In the genomic region with DNA sequence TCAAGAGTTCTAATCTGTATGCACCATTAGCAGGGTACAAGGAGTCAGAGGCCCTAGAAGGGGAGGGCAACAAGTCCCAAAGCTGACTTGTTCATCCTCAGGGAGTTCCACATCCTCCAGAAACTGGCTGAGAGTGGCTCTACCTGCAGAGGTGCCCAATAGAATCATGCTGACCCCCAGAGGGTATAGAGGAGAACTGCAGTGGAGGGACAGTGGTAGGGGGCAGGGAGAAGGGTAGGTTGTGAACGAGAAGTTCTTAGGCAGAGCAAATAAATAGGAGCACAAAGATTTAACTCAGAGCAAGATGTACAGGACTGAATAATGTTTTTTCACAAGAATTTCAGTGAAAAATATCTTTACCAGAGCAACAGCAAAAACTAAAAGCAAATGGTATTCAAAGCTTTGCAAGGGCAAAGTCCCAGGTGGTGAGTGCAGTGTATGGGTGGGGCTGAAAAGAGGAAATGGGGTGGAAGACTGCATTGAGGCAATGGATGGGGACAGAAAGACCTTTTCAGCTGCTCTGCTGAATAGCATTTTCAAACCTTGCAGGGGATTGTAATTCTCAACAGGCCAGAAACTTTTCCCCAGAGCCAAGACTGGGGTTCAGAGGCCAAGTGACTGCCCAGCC, we compare ENCODE assay signal across 11 cellular contexts. TPM values are rescaled to one million over a fixed set of nuclear protein-coding genes. Genes with fewer than 3 reads are reported as not detected.
DNase-seq lines count a peak whose midpoint lies in the region; ATAC-seq and TF ChIP-seq lines count a peak whose summit lies in the region.
"Had no signal": no experiment of that assay in that cellular context is flagged by ENCODE, and none has a peak within 500 bp of the region (broad histone marks: within the 10 kb centered on the region; RNA-seq: fewer than 3 reads in every experiment).

No MANE protein-coding gene starts in this region.

- no peak overlapping the region for H3K27ac Mint-ChIP-seq in activated CD8-positive, alpha-beta T cell treated with anti-CD3 and anti-CD28 coated beads for 36 hours
- no peak overlapping the region for H3K27ac Mint-ChIP-seq in activated CD8-positive, alpha-beta T cell treated with anti-CD3 and anti-CD28 coated beads, Interleukin-2, amount 10 ng/mL, durations not matched to agents 7 days and 5 days

- WGBS in transverse colon (ENCODE audit: low coverage in 1 of 2), 2 donors: 8 to 25% methylated on average over 1 of the region's 1 CpG

- H3K27ac ChIP-seq in WERI-Rb-1 (no peak overlapping the region), transverse colon (peak overlapping the region; percentile 45 to 82 (median 74))
- H3K27ac ChIP-seq: thoracic aorta had no signal

- DNase-seq in activated CD8-positive, alpha-beta T cell treated with anti-CD3 and anti-CD28 coated beads for 36 hours: no peak
- DNase-seq in activated CD8-positive, alpha-beta T cell treated with anti-CD3 and anti-CD28 coated beads, Interleukin-2, amount 10 ng/mL, durations not matched to agents 7 days and 5 days: no peak
- peak; percentile 72 for DNase-seq in WERI-Rb-1
- peak; percentile 67 for DNase-seq in transverse colon
- no peak for DNase-seq in COLO668 (lab: John Stamatoyannopoulos, UW; ENCODE audit: unreplicated experiment)
- no peak for DNase-seq in NCI-H2196 (lab: John Stamatoyannopoulos, UW; ENCODE audit: unreplicated experiment)
- DNase-seq in stimulated activated CD8-positive, alpha-beta memory T cell treated with anti-CD3 and anti-CD28 coated beads, Interleukin-4, amount 100 ng/mL, for 48 hours: no peak
- DNase-seq: NCI-H1417 had no signal

- intact Hi-C loops in activated CD8-positive, alpha-beta T cell treated with anti-CD3 and anti-CD28 coated beads for 36 hours (cut with micrococcal nuclease): no loop called here
- intact Hi-C loops in transverse colon (cut with DNase I; ENCODE audit: low total_unique reads): no loop called here

- H3K27me3 Mint-ChIP-seq in activated CD8-positive, alpha-beta T cell treated with anti-CD3 and anti-CD28 coated beads for 36 hours: peaks cover 2% of the 10 kb centered on the region
- peaks cover 5% of the 10 kb centered on the region for H3K27me3 Mint-ChIP-seq in activated CD8-positive, alpha-beta T cell treated with anti-CD3 and anti-CD28 coated beads, Interleukin-2, amount 10 ng/mL, durations not matched to agents 7 days and 5 days (ENCODE audit: low read depth)

- no peaks in the 10 kb centered on the region for H3K27me3 ChIP-seq in WERI-Rb-1 (ENCODE audit: insufficient read depth, low read depth, severe bottlenecking)
- H3K27me3 ChIP-seq in transverse colon: no peaks in the 10 kb centered on the region

- no peaks in the 10 kb centered on the region for H3K36me3 Mint-ChIP-seq in activated CD8-positive, alpha-beta T cell treated with anti-CD3 and anti-CD28 coated beads for 36 hours (ENCODE audit: low read depth)
- H3K36me3 Mint-ChIP-seq in activated CD8-positive, alpha-beta T cell treated with anti-CD3 and anti-CD28 coated beads, Interleukin-2, amount 10 ng/mL, durations not matched to agents 7 days and 5 days (ENCODE audit: low read depth): no peaks in the 10 kb centered on the region
- H3K36me3 Mint-ChIP-seq: naive thymus-derived CD8-positive, alpha-beta T cell had no signal

- TF ChIP-seq EP300 in transverse colon (IDR thresholded peaks at IDR 0.05; ENCODE audit: low read depth): no peak

- no peak overlapping the region for H3K4me3 Mint-ChIP-seq in activated CD8-positive, alpha-beta T cell treated with anti-CD3 and anti-CD28 coated beads for 36 hours
- no peak overlapping the region for H3K4me3 Mint-ChIP-seq in activated CD8-positive, alpha-beta T cell treated with anti-CD3 and anti-CD28 coated beads, Interleukin-2, amount 10 ng/mL, durations not matched to agents 7 days and 5 days

- ATAC-seq in activated CD8-positive, alpha-beta T cell treated with anti-CD3 and anti-CD28 coated beads for 36 hours: peak; percentile 75
- no peak for ATAC-seq in activated CD8-positive, alpha-beta T cell treated with anti-CD3 and anti-CD28 coated beads, Interleukin-2, amount 10 ng/mL, durations not matched to agents 7 days and 5 days
- ATAC-seq in HG03175 (IDR thresholded peaks at IDR 0.05; ENCODE audit: unreplicated experiment): peak; percentile 48

- TF ChIP-seq CTCF in activated CD8-positive, alpha-beta T cell treated with anti-CD3 and anti-CD28 coated beads for 36 hours (IDR thresholded peaks at IDR 0.05): peak; percentile 30
- peak; percentile 89 for TF ChIP-seq CTCF in WERI-Rb-1 (IDR thresholded peaks at IDR 0.05; ENCODE audit: low read depth, low read length)
- TF ChIP-seq CTCF in transverse colon (IDR thresholded peaks at IDR 0.05): peak in 4 of 5 experiments; percentile 44 to 74 (median 54)

- H3K9me3 Mint-ChIP-seq in activated CD8-positive, alpha-beta T cell treated with anti-CD3 and anti-CD28 coated beads for 36 hours: no peaks in the 10 kb centered on the region
- no peaks in the 10 kb centered on the region for H3K9me3 Mint-ChIP-seq in activated CD8-positive, alpha-beta T cell treated with anti-CD3 and anti-CD28 coated beads, Interleukin-2, amount 10 ng/mL, durations not matched to agents 7 days and 5 days (ENCODE audit: insufficient read depth)
- H3K9me3 Mint-ChIP-seq: naive thymus-derived CD8-positive, alpha-beta T cell had no signal

- H3K4me3 ChIP-seq in WERI-Rb-1 (ENCODE audit: low read depth, low read length) (no peak overlapping the region), transverse colon (no peak overlapping the region)
- H3K4me3 ChIP-seq: thoracic aorta had no signal

- in situ Hi-C loops in transverse colon (cut with MboI; ENCODE audit: low pct_ligation_motif_present in 1 of 4, low pct_unique_long_range_greater_than_20kb in 1 of 4, low sequenced_read_pairs in 3 of 4): no loop called here

- H3K4me1 ChIP-seq in transverse colon: peaks cover 0 to 24% (median 13%) of the 10 kb centered on the region in 4 donors

- TF ChIP-seq POLR2A in transverse colon (IDR thresholded peaks at IDR 0.05): no peak

- no peaks in the 10 kb centered on the region for H3K36me3 ChIP-seq in WERI-Rb-1
- no peaks in the 10 kb centered on the region for H3K36me3 ChIP-seq in transverse colon
- H3K36me3 ChIP-seq: thoracic aorta had no signal

- H3K9me3 ChIP-seq in WERI-Rb-1 (ENCODE audit: severe bottlenecking) (no peaks in the 10 kb centered on the region), transverse colon (no peaks in the 10 kb centered on the region)
- H3K9me3 ChIP-seq: thoracic aorta had no signal

- POLR2A ChIA-PET in activated CD8-positive, alpha-beta T cell treated with anti-CD3 and anti-CD28 coated beads for 36 hours (lab: Charles Lee): no interaction called here
- POLR2A ChIA-PET in activated CD8-positive, alpha-beta T cell treated with anti-CD3 and anti-CD28 coated beads, Interleukin-2, amount 10 ng/mL, durations not matched to agents 7 days and 5 days (lab: Charles Lee): no interaction called here

- no peaks in the 10 kb centered on the region for H3K4me1 Mint-ChIP-seq in activated CD8-positive, alpha-beta T cell treated with anti-CD3 and anti-CD28 coated beads for 36 hours (ENCODE audit: low read depth)
- no peaks in the 10 kb centered on the region for H3K4me1 Mint-ChIP-seq in activated CD8-positive, alpha-beta T cell treated with anti-CD3 and anti-CD28 coated beads, Interleukin-2, amount 10 ng/mL, durations not matched to agents 7 days and 5 days (ENCODE audit: low read depth)

- CTCF ChIA-PET in activated CD8-positive, alpha-beta T cell treated with anti-CD3 and anti-CD28 coated beads for 36 hours (lab: Charles Lee): interaction anchor here (1.1 to 2.5 kb wide), 2 partner anchors 12 to 194 kb away, joined by 3 to 8 read pairs; no protein-coding TSS in a partner anchor
- CTCF ChIA-PET in activated CD8-positive, alpha-beta T cell treated with anti-CD3 and anti-CD28 coated beads, Interleukin-2, amount 10 ng/mL, durations not matched to agents 7 days and 5 days (lab: Charles Lee): interaction anchor here (0.9 kb wide), 1 partner anchor 194 kb away, joined by 6 read pairs; no protein-coding TSS in a partner anchor

RNA-seq across cellular contexts. Expression of a gene that starts 3.1 kb away (rescaled TPM):
- total RNA-seq in activated CD8-positive, alpha-beta T cell treated with anti-CD3 and anti-CD28 coated beads for 36 hours: not detected
- not detected for total RNA-seq in activated CD8-positive, alpha-beta T cell treated with anti-CD3 and anti-CD28 coated beads, Interleukin-2, amount 10 ng/mL, durations not matched to agents 7 days and 5 days
- 10 to 100 TPM in 1 of 4 donors, under 1 TPM in 2, not detected in 1; 0.37 to 10.8 (median 0.41) TPM for total RNA-seq in transverse colon
- total RNA-seq: thoracic aorta had no signal

RNA-seq across cellular contexts. Expression of a gene that starts 46.1 kb away (rescaled TPM):
- under 1 TPM in 1 of 2 experiments, not detected in 1; 0.29 TPM for total RNA-seq in activated CD8-positive, alpha-beta T cell treated with anti-CD3 and anti-CD28 coated beads for 36 hours
- total RNA-seq in activated CD8-positive, alpha-beta T cell treated with anti-CD3 and anti-CD28 coated beads, Interleukin-2, amount 10 ng/mL, durations not matched to agents 7 days and 5 days: not detected
- total RNA-seq in transverse colon: 10 to 100 TPM in 1 of 4 donors, 1 to 10 TPM in 1, not detected in 2; 6.4 to 12.9 TPM

Comparison
In these comparisons a context has a peak if more than half of its experiments do, and no peak if none do; other contexts are left out.
1. DNase-seq: peak in WERI-Rb-1 (single experiment) and transverse colon (single experiment); none in activated CD8-positive, alpha-beta T cell treated with anti-CD3 and anti-CD28 coated beads for 36 hours (single experiment), activated CD8-positive, alpha-beta T cell treated with anti-CD3 and anti-CD28 coated beads, Interleukin-2, amount 10 ng/mL, durations not matched to agents 7 days and 5 days (single experiment), COLO668 (single experiment), NCI-H2196 (single experiment) and stimulated activated CD8-positive, alpha-beta memory T cell treated with anti-CD3 and anti-CD28 coated beads, Interleukin-4, amount 100 ng/mL, for 48 hours (single experiment).
2. CTCF ChIP-seq: peak in every context shown above with its lines; median percentile 89 in WERI-Rb-1; 54 in transverse colon; 30 in activated CD8-positive, alpha-beta T cell treated with anti-CD3 and anti-CD28 coated beads for 36 hours.